In the genomic region with DNA sequence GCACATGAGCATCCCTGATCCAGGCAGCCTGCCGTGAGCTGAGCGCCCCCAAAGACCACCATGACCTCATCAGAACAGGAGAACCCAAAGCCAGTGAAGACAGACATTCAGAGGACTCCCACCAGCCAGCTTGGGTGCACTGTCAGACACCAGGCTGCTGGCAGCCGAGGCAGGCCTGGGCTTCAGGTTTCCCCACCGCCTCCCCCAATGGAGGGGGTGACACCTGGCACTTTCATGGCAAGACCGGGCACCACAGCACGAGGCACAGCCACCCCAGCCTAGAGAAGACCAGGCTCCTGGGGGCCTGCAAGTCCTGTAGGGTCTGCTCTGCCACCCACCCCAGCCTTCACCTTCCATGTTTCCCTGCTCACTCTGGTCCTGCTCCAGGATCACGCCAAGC, we compare ENCODE assay signal across 27 cellular contexts.
"Had no signal": no experiment of that assay in that cellular context is flagged by ENCODE, and none has a peak within 500 bp of the region (broad histone marks: within the 10 kb centered on the region; RNA-seq: fewer than 3 reads in every experiment).

No MANE protein-coding gene starts in this region.

- H3K9me3 Mint-ChIP-seq: naive thymus-derived CD8-positive, alpha-beta T cell; natural killer cell treated with Interleukin-12 subunit alpha and Interleukin-12 subunit beta and Interleukin-15 and Interleukin-18, amount 100 ng/mL, for 72 hours; stimulated activated effector memory CD8-positive, alpha-beta T cell treated with anti-CD3 and anti-CD28 coated beads, Interleukin-12 subunit alpha, Interleukin-12 subunit beta, amount 100 ng/mL, for 72 hours; stimulated activated naive B cell treated with anti-CD40 and anti-IgM and Interleukin-4, amounts not matched to agents 10 μg/mL and 1 μg/mL and 100 μg/mL, for 72 hours; stimulated activated naive CD8-positive, alpha-beta T cell treated with anti-CD3 and anti-CD28 coated beads, Interleukin-15, Interleukin-2, amounts not matched to agents 100 ng/mL and 50 ng/mL, for 24 hours; type B pancreatic cell had no signal

- H3K9ac ChIP-seq: parathyroid adenoma had no signal

- H3K36me3 ChIP-seq: ovary, right lobe of liver, sigmoid colon, stomach, thoracic aorta, thyroid gland, tibial nerve, upper lobe of right lung, uterus had no signal

- H3K4me3 Mint-ChIP-seq: naive B cell; naive thymus-derived CD8-positive, alpha-beta T cell; natural killer cell treated with Interleukin-12 subunit alpha and Interleukin-12 subunit beta and Interleukin-15 and Interleukin-18, amount 100 ng/mL, for 72 hours; stimulated activated effector memory CD8-positive, alpha-beta T cell treated with anti-CD3 and anti-CD28 coated beads, Interleukin-12 subunit alpha, Interleukin-12 subunit beta, amount 100 ng/mL, for 72 hours; stimulated activated naive B cell treated with anti-CD40 and anti-IgM and Interleukin-4, amounts not matched to agents 10 μg/mL and 1 μg/mL and 100 μg/mL, for 72 hours; stimulated activated naive CD8-positive, alpha-beta T cell treated with anti-CD3 and anti-CD28 coated beads, Interleukin-15, Interleukin-2, amounts not matched to agents 100 ng/mL and 50 ng/mL, for 24 hours; type B pancreatic cell had no signal

- H2AFZ ChIP-seq: parathyroid adenoma had no signal

- H3K36me3 Mint-ChIP-seq: naive B cell; naive thymus-derived CD8-positive, alpha-beta T cell; natural killer cell treated with Interleukin-12 subunit alpha and Interleukin-12 subunit beta and Interleukin-15 and Interleukin-18, amount 100 ng/mL, for 72 hours; stimulated activated effector memory CD8-positive, alpha-beta T cell treated with anti-CD3 and anti-CD28 coated beads, Interleukin-12 subunit alpha, Interleukin-12 subunit beta, amount 100 ng/mL, for 72 hours; stimulated activated naive B cell treated with anti-CD40 and anti-IgM and Interleukin-4, amounts not matched to agents 10 μg/mL and 1 μg/mL and 100 μg/mL, for 72 hours; type B pancreatic cell had no signal

- H3K4me1 ChIP-seq: parathyroid adenoma, psoas muscle, right lobe of liver, sigmoid colon, thyroid gland, uterus had no signal

- H3K9me3 ChIP-seq: ovary, psoas muscle, right lobe of liver, sigmoid colon, stomach, thoracic aorta, thyroid gland, tibial nerve, upper lobe of right lung, uterus had no signal

- H3K4me3 ChIP-seq: ovary, psoas muscle, right lobe of liver, sigmoid colon, stomach, thoracic aorta, thyroid gland, tibial nerve, upper lobe of right lung, uterus had no signal

- ATAC-seq: naive thymus-derived CD8-positive, alpha-beta T cell; natural killer cell treated with Interleukin-12 subunit alpha and Interleukin-12 subunit beta and Interleukin-15 and Interleukin-18, amount 100 ng/mL, for 72 hours; psoas muscle; right cardiac atrium; right lobe of liver; stimulated activated effector memory CD8-positive, alpha-beta T cell treated with anti-CD3 and anti-CD28 coated beads, Interleukin-12 subunit alpha, Interleukin-12 subunit beta, amount 100 ng/mL, for 72 hours; stimulated activated naive B cell treated with anti-CD40 and anti-IgM and Interleukin-4, amounts not matched to agents 10 μg/mL and 1 μg/mL and 100 μg/mL, for 72 hours; upper lobe of right lung had no signal

- H3K4me1 Mint-ChIP-seq: naive B cell; stimulated activated effector memory CD8-positive, alpha-beta T cell treated with anti-CD3 and anti-CD28 coated beads, Interleukin-12 subunit alpha, Interleukin-12 subunit beta, amount 100 ng/mL, for 72 hours; stimulated activated naive B cell treated with anti-CD40 and anti-IgM and Interleukin-4, amounts not matched to agents 10 μg/mL and 1 μg/mL and 100 μg/mL, for 72 hours had no signal

- H3K27ac Mint-ChIP-seq: naive B cell; naive thymus-derived CD8-positive, alpha-beta T cell; natural killer cell treated with Interleukin-12 subunit alpha and Interleukin-12 subunit beta and Interleukin-15 and Interleukin-18, amount 100 ng/mL, for 72 hours; progenitor cell of endocrine pancreas; stimulated activated effector memory CD8-positive, alpha-beta T cell treated with anti-CD3 and anti-CD28 coated beads, Interleukin-12 subunit alpha, Interleukin-12 subunit beta, amount 100 ng/mL, for 72 hours; stimulated activated naive B cell treated with anti-CD40 and anti-IgM and Interleukin-4, amounts not matched to agents 10 μg/mL and 1 μg/mL and 100 μg/mL, for 72 hours; stimulated activated naive CD8-positive, alpha-beta T cell treated with anti-CD3 and anti-CD28 coated beads, Interleukin-15, Interleukin-2, amounts not matched to agents 100 ng/mL and 50 ng/mL, for 24 hours; type B pancreatic cell had no signal

- H3K27ac ChIP-seq: ovary, parathyroid adenoma, psoas muscle, right lobe of liver, sigmoid colon, stomach, thoracic aorta, thyroid gland, upper lobe of right lung, uterus had no signal

- DNase-seq: naive B cell; naive thymus-derived CD8-positive, alpha-beta T cell; occipital lobe; ovary; right cardiac atrium; right lobe of liver; sigmoid colon; small intestine; stimulated activated CD4-positive, alpha-beta T cell treated with anti-CD3 and anti-CD28 coated beads, Interleukin-15, amount 100 ng/mL, for 24 hours; stimulated activated CD4-positive, alpha-beta T cell treated with anti-CD3 and anti-CD28 coated beads, Interleukin-2, amount 100 ng/mL, for 24 hours; stimulated activated CD4-positive, alpha-beta T cell treated with anti-CD3 and anti-CD28 coated beads, Interleukin-2, amount 100 ng/mL, for 48 hours; stimulated activated CD4-positive, alpha-beta T cell treated with anti-CD3 and anti-CD28 coated beads, Interleukin-4, amount 100 ng/mL, for 24 hours; stimulated activated naive B cell treated with anti-CD40 and anti-IgM and Interleukin-4, amounts not matched to agents 10 μg/mL and 1 μg/mL and 100 μg/mL, for 72 hours; stimulated activated naive CD4-positive, alpha-beta T cell treated with Interleukin-2 at 50 U/mL for 16 hours; stomach; thyroid gland; upper lobe of right lung; uterus had no signal

- H3K27me3 ChIP-seq: ovary, right lobe of liver, thyroid gland, tibial nerve, uterus had no signal
